ENCODE assay signal across 19 cellular contexts in the genomic region with DNA sequence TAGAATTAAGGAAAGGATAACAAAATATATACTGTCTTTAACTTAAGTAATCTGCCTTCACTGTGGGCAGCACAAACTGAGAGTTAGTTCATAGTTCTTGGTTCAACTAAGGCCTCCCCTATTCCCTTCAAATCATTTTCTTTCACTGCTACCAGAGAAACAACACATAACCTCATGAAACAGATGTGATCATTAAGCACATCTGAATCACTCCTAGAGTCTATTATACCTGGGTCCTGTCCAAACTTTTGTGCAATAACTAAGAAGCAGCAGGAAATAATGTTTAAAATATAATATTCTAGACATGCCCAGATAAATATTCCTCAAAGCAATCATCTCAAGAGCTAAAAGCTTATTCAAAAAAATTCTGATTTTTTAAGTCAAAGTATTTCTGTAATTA.
DNase-seq lines count a peak whose midpoint lies in the region; ATAC-seq and TF ChIP-seq lines count a peak whose summit lies in the region.
"Had no signal": no experiment of that assay in that cellular context is flagged by ENCODE, and none has a peak within 500 bp of the region (broad histone marks: within the 10 kb centered on the region; RNA-seq: fewer than 3 reads in every experiment).

No MANE protein-coding gene starts in this region.

- ATAC-seq in thoracic aorta (ENCODE audit: insufficient number of reproducible peaks, low FRiP score, low read depth) = peak; percentile 86
- no peak for ATAC-seq in GM21619 (IDR thresholded peaks at IDR 0.05; ENCODE audit: unreplicated experiment)
- ATAC-seq in GM21825 (IDR thresholded peaks at IDR 0.05; ENCODE audit: unreplicated experiment) = no peak
- ATAC-seq: activated T-cell treated with anti-CD3 and anti-CD28 coated beads, Interleukin-2, amount 50 U/mL, for 72 hours had no signal

- H3K4me3 ChIP-seq in thoracic aorta = no peak overlapping the region
- H3K4me3 ChIP-seq: dorsolateral prefrontal cortex, stomach had no signal

- peaks cover 12% of the 10 kb centered on the region for H3K4me1 Mint-ChIP-seq in MCF 10A (ENCODE audit: insufficient read depth, unreplicated experiment)

- H3K27me3 Mint-ChIP-seq in MCF 10A (ENCODE audit: insufficient read depth, unreplicated experiment) = no peaks in the 10 kb centered on the region

- CTCF ChIA-PET in MCF 10A (lab: Yijun Ruan, JAX) = interaction anchor here (0.6 to 1.6 kb wide), 4 partner anchors 10 to 169 kb away, joined by 3 to 4 read pairs (median 3); no protein-coding TSS in a partner anchor

- POLR2A ChIA-PET in MCF 10A (lab: Yijun Ruan, JAX) = no interaction called here

- BruUV-seq in MCF 10A (replicated peaks; lab: Mats Ljungman, UMichigan) = no TSS peak

- peak overlapping the region; percentile 3 to 51 for H3K27ac ChIP-seq in thoracic aorta
- H3K27ac ChIP-seq: dorsolateral prefrontal cortex, KMS-11, stomach had no signal

- intact Hi-C loops in MCF 10A (cut with micrococcal nuclease) = no loop called here

- H3K36me3 Mint-ChIP-seq in MCF 10A (ENCODE audit: insufficient read depth, unreplicated experiment) = peaks cover 50% of the 10 kb centered on the region

- H3K9me3 Mint-ChIP-seq in MCF 10A (ENCODE audit: unreplicated experiment) = no peaks in the 10 kb centered on the region
- H3K9me3 Mint-ChIP-seq: activated T-cell treated with anti-CD3 and anti-CD28 coated beads, Interleukin-2, amount 50 U/mL, for 72 hours; immature natural killer cell had no signal

- DNase-seq in GM04503 (ENCODE audit: low read depth) = peak; percentile 40
- peak; percentile 52 for DNase-seq in MCF 10A (ENCODE audit: unreplicated experiment)
- peak; percentile 5 for DNase-seq in glomerular visceral epithelial cell (ENCODE audit: extremely low spot score)
- no peak for DNase-seq in thoracic aorta (ENCODE audit: low spot score)
- no peak for DNase-seq in NCI-H69 (lab: John Stamatoyannopoulos, UW)
- DNase-seq: activated CD4-positive, alpha-beta T cell treated with anti-CD3 and anti-CD28 coated beads, Interleukin-2, amount 50 U/mL, for 48 hours; activated T-cell treated with anti-CD3 and anti-CD28 coated beads, Interleukin-2, amount 50 U/mL, for 72 hours; amniotic stem cell; dorsolateral prefrontal cortex; immature natural killer cell; midbrain; NCI-H1436 treated with DMSO at 0.1 percent for 48 hours; NCI-H510A treated with DMSO at 0.1 percent for 48 hours; posterior cingulate gyrus; SK-N-SH; stomach had no signal

- H3K9me3 ChIP-seq in thoracic aorta = no peaks in the 10 kb centered on the region
- H3K9me3 ChIP-seq: SK-N-SH, stomach had no signal

- peaks cover 14% of the 10 kb centered on the region for H3K36me3 ChIP-seq in thoracic aorta

- peak overlapping the region; percentile 70 for H3K27ac Mint-ChIP-seq in MCF 10A (ENCODE audit: low read depth, unreplicated experiment)
- H3K27ac Mint-ChIP-seq: activated T-cell treated with anti-CD3 and anti-CD28 coated beads, Interleukin-2, amount 50 U/mL, for 72 hours; immature natural killer cell had no signal

- H3K4me3 Mint-ChIP-seq in MCF 10A (ENCODE audit: unreplicated experiment) = no peak overlapping the region
- H3K4me3 Mint-ChIP-seq: activated T-cell treated with anti-CD3 and anti-CD28 coated beads, Interleukin-2, amount 50 U/mL, for 72 hours; immature natural killer cell had no signal

- TF ChIP-seq CTCF in MCF 10A (IDR thresholded peaks at IDR 0.05; ENCODE audit: unreplicated experiment) = no peak
- no peak for TF ChIP-seq CTCF in thoracic aorta (IDR thresholded peaks at IDR 0.05)

- H3K27me3 ChIP-seq in thoracic aorta (replicated peaks; ENCODE audit: insufficient read depth) = no peaks in the 10 kb centered on the region
- H3K27me3 ChIP-seq: dorsolateral prefrontal cortex, stomach had no signal

- peaks cover 4 to 21% of the 10 kb centered on the region in 2 donors for H3K4me1 ChIP-seq in thoracic aorta (ENCODE audit: control insufficient read depth in 1 of 2, low read depth in 2 of 2)

Comparison
In these comparisons a context has a peak if more than half of its experiments do, and no peak if none do; other contexts are left out.
1. DNase-seq: peak in GM04503 (single experiment), MCF 10A (single experiment) and glomerular visceral epithelial cell (single experiment); none in thoracic aorta (single experiment) and NCI-H69 (single experiment).